ENCODE assay signal across 1 cellular context in the genomic region with DNA sequence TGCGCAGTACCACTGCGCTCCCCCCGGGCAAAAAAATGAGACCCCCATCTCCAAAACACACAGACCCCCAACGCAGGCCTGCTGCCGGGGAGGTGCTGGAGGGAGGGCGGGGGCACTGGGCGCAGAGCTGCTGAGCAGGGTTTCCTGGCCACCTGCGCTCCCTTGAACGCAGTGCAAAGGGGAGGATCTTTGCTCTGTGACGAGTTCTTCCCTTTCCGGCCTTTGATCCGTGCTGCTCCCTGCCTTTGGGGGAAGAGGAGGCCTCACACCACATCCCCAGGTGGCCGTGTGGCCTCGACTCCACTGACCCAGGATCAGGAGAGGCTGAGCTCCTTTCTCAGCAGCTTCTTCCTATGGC.
TF ChIP-seq lines count a peak whose summit lies in the region.

No MANE protein-coding gene starts in this region.

TF ChIP-seq in GM12878, 131 proteins besides CTCF, POLR2A, EP300 and RAD21:
- TF ChIP-seq CREM (IDR thresholded peaks at IDR 0.05; ENCODE audit: low read depth) (no peak), ZNF687 (IDR thresholded peaks at IDR 0.05) (no peak), CHD4 (IDR thresholded peaks at IDR 0.05) (no peak), IRF5 (IDR thresholded peaks at IDR 0.05; ENCODE audit: borderline replicate concordance) (no peak), NBN (IDR thresholded peaks at IDR 0.05) (no peak), POLR2AphosphoS5 (IDR thresholded peaks at IDR 0.05; ENCODE audit: low read length) (no peak), TCF7 (IDR thresholded peaks at IDR 0.05; ENCODE audit: borderline replicate concordance) (no peak), TBL1XR1 (IDR thresholded peaks at IDR 0.05; ENCODE audit: low read depth, low read length) (no peak), RELA (IDR thresholded peaks at IDR 0.05; ENCODE audit: borderline replicate concordance, partially characterized antibody) (no peak), RBBP5 (conservative IDR thresholded peaks at IDR 0.05) (no peak), ZNF384 (IDR thresholded peaks at IDR 0.05; ENCODE audit: borderline replicate concordance, low read depth, low read length) (no peak), SMARCA5 (IDR thresholded peaks at IDR 0.05) (no peak), PML (IDR thresholded peaks at IDR 0.05; ENCODE audit: low read length) (no peak), RB1 (IDR thresholded peaks at IDR 0.05; ENCODE audit: borderline replicate concordance) (no peak), MYC (IDR thresholded peaks at IDR 0.05; ENCODE audit: insufficient read depth, insufficient read length, insufficient replicate concordance, low read length, severe bottlenecking) (no peak), ZNF274 (IDR thresholded peaks at IDR 0.05; ENCODE audit: insufficient read depth, insufficient read length) (no peak), BMI1 (IDR thresholded peaks at IDR 0.05; ENCODE audit: borderline replicate concordance) (no peak)
- TF ChIP-seq, protein P1, sequence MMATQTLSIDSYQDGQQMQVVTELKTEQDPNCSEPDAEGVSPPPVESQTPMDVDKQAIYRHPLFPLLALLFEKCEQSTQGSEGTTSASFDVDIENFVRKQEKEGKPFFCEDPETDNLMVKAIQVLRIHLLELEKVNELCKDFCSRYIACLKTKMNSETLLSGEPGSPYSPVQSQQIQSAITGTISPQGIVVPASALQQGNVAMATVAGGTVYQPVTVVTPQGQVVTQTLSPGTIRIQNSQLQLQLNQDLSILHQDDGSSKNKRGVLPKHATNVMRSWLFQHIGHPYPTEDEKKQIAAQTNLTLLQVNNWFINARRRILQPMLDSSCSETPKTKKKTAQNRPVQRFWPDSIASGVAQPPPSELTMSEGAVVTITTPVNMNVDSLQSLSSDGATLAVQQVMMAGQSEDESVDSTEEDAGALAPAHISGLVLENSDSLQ (IDR thresholded peaks at IDR 0.05), result no peak
- TF ChIP-seq, protein P2, sequence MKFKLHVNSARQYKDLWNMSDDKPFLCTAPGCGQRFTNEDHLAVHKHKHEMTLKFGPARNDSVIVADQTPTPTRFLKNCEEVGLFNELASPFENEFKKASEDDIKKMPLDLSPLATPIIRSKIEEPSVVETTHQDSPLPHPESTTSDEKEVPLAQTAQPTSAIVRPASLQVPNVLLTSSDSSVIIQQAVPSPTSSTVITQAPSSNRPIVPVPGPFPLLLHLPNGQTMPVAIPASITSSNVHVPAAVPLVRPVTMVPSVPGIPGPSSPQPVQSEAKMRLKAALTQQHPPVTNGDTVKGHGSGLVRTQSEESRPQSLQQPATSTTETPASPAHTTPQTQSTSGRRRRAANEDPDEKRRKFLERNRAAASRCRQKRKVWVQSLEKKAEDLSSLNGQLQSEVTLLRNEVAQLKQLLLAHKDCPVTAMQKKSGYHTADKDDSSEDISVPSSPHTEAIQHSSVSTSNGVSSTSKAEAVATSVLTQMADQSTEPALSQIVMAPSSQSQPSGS (IDR thresholded peaks at IDR 0.05; ENCODE audit: low read length), result no peak
- TF ChIP-seq, protein P3, sequence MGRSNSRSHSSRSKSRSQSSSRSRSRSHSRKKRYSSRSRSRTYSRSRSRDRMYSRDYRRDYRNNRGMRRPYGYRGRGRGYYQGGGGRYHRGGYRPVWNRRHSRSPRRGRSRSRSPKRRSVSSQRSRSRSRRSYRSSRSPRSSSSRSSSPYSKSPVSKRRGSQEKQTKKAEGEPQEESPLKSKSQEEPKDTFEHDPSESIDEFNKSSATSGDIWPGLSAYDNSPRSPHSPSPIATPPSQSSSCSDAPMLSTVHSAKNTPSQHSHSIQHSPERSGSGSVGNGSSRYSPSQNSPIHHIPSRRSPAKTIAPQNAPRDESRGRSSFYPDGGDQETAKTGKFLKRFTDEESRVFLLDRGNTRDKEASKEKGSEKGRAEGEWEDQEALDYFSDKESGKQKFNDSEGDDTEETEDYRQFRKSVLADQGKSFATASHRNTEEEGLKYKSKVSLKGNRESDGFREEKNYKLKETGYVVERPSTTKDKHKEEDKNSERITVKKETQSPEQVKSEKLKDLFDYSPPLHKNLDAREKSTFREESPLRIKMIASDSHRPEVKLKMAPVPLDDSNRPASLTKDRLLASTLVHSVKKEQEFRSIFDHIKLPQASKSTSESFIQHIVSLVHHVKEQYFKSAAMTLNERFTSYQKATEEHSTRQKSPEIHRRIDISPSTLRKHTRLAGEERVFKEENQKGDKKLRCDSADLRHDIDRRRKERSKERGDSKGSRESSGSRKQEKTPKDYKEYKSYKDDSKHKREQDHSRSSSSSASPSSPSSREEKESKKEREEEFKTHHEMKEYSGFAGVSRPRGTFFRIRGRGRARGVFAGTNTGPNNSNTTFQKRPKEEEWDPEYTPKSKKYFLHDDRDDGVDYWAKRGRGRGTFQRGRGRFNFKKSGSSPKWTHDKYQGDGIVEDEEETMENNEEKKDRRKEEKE (IDR thresholded peaks at IDR 0.05), result no peak
